In genomic region chr9:91811024-91811909, GRCh38 we compare ENCODE assay signal across 26 cellular contexts.
A peak's percentile ranks its signal among the peaks of the same experiment; 100 is the strongest.
DNase-seq lines count a peak whose midpoint lies in the region; ATAC-seq and TF ChIP-seq lines count a peak whose summit lies in the region.
"Had no signal": no experiment of that assay in that cellular context is flagged by ENCODE, and none has a peak within 500 bp of the region (broad histone marks: within the 10 kb centered on the region; RNA-seq: fewer than 3 reads in every experiment).

No MANE protein-coding gene starts in this region.

- H2AK5ac ChIP-seq in neuronal stem cell (ENCODE audit: low read depth, low read length) = no peak overlapping the region

- no peaks in the 10 kb centered on the region for H3K9me3 Mint-ChIP-seq in GM23338
- H3K9me3 Mint-ChIP-seq: activated naive CD4-positive, alpha-beta T cell treated with anti-CD3 and anti-CD28 coated beads, Interleukin-2, amount 50 U/mL, for 72 hours; activated T-helper 2 cell treated with anti-CD3 and anti-CD28 coated beads, Interferon-gamma antibody, Interleukin-2, Interleukin-4, amounts not matched to agents 10 μg/mL and 5 μg/mL and 100 μg/mL, durations not matched to agents 14 hours and 24 hours and 36 hours; naive B cell had no signal

- peaks cover 12% of the 10 kb centered on the region for H3K79me1 ChIP-seq in neuronal stem cell (ENCODE audit: low read depth, low read length)

- H2BK120ac ChIP-seq in neuronal stem cell (ENCODE audit: low read depth, low read length) = no peak overlapping the region

- no peaks in the 10 kb centered on the region; the same call in 1 of the 2 replicates for H3K4me1 ChIP-seq in GM23338 (ENCODE audit: insufficient read depth)
- H3K4me1 ChIP-seq in esophagus squamous epithelium = peaks cover 0 to 39% (median 8%) of the 10 kb centered on the region in 3 donors
- peaks cover 2% of the 10 kb centered on the region in 2 donors for H3K4me1 ChIP-seq in neuronal stem cell (ENCODE audit: control insufficient read depth in 2 of 2, insufficient read depth in 1 of 2, low read depth in 1 of 2, low read length in 2 of 2)
- H3K4me1 ChIP-seq in tibial nerve = no peaks in the 10 kb centered on the region
- H3K4me1 ChIP-seq: Caco-2, right lobe of liver had no signal

- DNase-seq in GM23338 (ENCODE audit: low spot score) (no peak), NCI-H345 treated with DMSO at 0.1 percent for 48 hours (lab: John Stamatoyannopoulos, UW; ENCODE audit: unreplicated experiment) (peak; percentile 53), esophagus squamous epithelium (lab: John Stamatoyannopoulos, UW) (no peak), neuronal stem cell (ENCODE audit: low spot score) (no peak), tibial nerve (ENCODE audit: low spot score in 2 of 2) (no peak), DMS53 (lab: John Stamatoyannopoulos, UW) (no peak), epidermal melanocyte (ENCODE audit: insufficient read length, low spot score) (no peak)
- DNase-seq: activated CD4-positive, alpha-beta T cell treated with anti-CD3 and anti-CD28 coated beads, Interleukin-2, amount 50 U/mL, for 1 hour; anterior cingulate cortex; C1 segment of cervical spinal cord; Caco-2; left cardiac atrium; mesendoderm; naive B cell; NCI-H1092 treated with DMSO at 0.1 percent for 48 hours; NCI-H187 treated with DMSO at 0.1 percent for 48 hours; OCI-M1; stimulated activated CD4-positive, alpha-beta T cell treated with anti-CD3 and anti-CD28 coated beads, Interleukin-4, amount 100 ng/mL, for 4 hours had no signal

- no peak overlapping the region for H3K27ac Mint-ChIP-seq in GM23338
- H3K27ac Mint-ChIP-seq: activated naive CD4-positive, alpha-beta T cell treated with anti-CD3 and anti-CD28 coated beads, Interleukin-2, amount 50 U/mL, for 72 hours; activated T-helper 2 cell treated with anti-CD3 and anti-CD28 coated beads, Interferon-gamma antibody, Interleukin-2, Interleukin-4, amounts not matched to agents 10 μg/mL and 5 μg/mL and 100 μg/mL, durations not matched to agents 14 hours and 24 hours and 36 hours; naive B cell had no signal

- H3K9me3 ChIP-seq in esophagus squamous epithelium = no peaks in the 10 kb centered on the region
- no peaks in the 10 kb centered on the region for H3K9me3 ChIP-seq in neuronal stem cell (replicated peaks in 1 of 2; ENCODE audit: control insufficient read depth in 2 of 2, insufficient read depth in 1 of 2, low read depth in 1 of 2, low read length in 2 of 2)
- H3K9me3 ChIP-seq in tibial nerve = no peaks in the 10 kb centered on the region
- H3K9me3 ChIP-seq: Caco-2, right lobe of liver had no signal

- H4K91ac ChIP-seq in neuronal stem cell (ENCODE audit: low read depth, low read length, poor library complexity) = no peak overlapping the region

- H2BK12ac ChIP-seq in neuronal stem cell (ENCODE audit: low read length) = no peak overlapping the region

- H3K27ac ChIP-seq in GM23338 (ENCODE audit: low read depth) = no peak overlapping the region
- peak overlapping the region in 3 of 4 donors; percentile 20 to 82 (median 67) for H3K27ac ChIP-seq in esophagus squamous epithelium
- no peak overlapping the region for H3K27ac ChIP-seq in neuronal stem cell (replicated peaks; ENCODE audit: low read length)
- H3K27ac ChIP-seq in tibial nerve = no peak overlapping the region
- H3K27ac ChIP-seq: HL-60, parathyroid adenoma, right lobe of liver, VCaP had no signal

- H3F3A ChIP-seq in GM23338 (replicated peaks; ENCODE audit: low read depth) = no peaks in the 10 kb centered on the region

- TF ChIP-seq POLR2A in esophagus squamous epithelium (IDR thresholded peaks at IDR 0.05) = no peak
- no peak for TF ChIP-seq POLR2A in tibial nerve (IDR thresholded peaks at IDR 0.05)

- peak; percentile 18; the same call in 2 of the 3 replicates for ATAC-seq in GM23338
- ATAC-seq: activated naive CD4-positive, alpha-beta T cell treated with anti-CD3 and anti-CD28 coated beads, Interleukin-2, amount 50 U/mL, for 72 hours; HCT116; HepG2; right lobe of liver had no signal

- no peak overlapping the region for H2BK5ac ChIP-seq in neuronal stem cell (ENCODE audit: low read length)

- peak overlapping the region; percentile 61 for H3K9ac ChIP-seq in neuronal stem cell (ENCODE audit: low read depth, low read length, poor library complexity)
- H3K9ac ChIP-seq: parathyroid adenoma had no signal

- TF ChIP-seq CTCF in GM23338 (conservative IDR thresholded peaks at IDR 0.05; ENCODE audit: low read depth in 2 of 2) (no peak), esophagus squamous epithelium (IDR thresholded peaks at IDR 0.05) (no peak), tibial nerve (IDR thresholded peaks at IDR 0.05) (no peak)

- H3K23ac ChIP-seq in neuronal stem cell (ENCODE audit: low read depth, low read length, poor library complexity) = peak overlapping the region; percentile 81

- no peaks in the 10 kb centered on the region for H3K9me2 ChIP-seq in GM23338 (ENCODE audit: insufficient read depth)

- H3K4me3 ChIP-seq in GM23338 (no peak overlapping the region), esophagus squamous epithelium (no peak overlapping the region), neuronal stem cell (ENCODE audit: low read length in 2 of 2) (no peak overlapping the region), tibial nerve (no peak overlapping the region)
- H3K4me3 ChIP-seq: right lobe of liver had no signal

- H4K20me1 ChIP-seq in GM23338 (replicated peaks; ENCODE audit: insufficient read depth) = no peaks in the 10 kb centered on the region

- H2AFZ ChIP-seq in GM23338 = no peak overlapping the region
- H2AFZ ChIP-seq in neuronal stem cell (ENCODE audit: low read length) = no peak overlapping the region
- H2AFZ ChIP-seq: parathyroid adenoma had no signal

- peaks cover 6% of the 10 kb centered on the region; the same call in 1 of the 3 replicates for H3K4me1 Mint-ChIP-seq in GM23338
- H3K4me1 Mint-ChIP-seq: naive B cell had no signal

- H3K4ac ChIP-seq in neuronal stem cell (ENCODE audit: low read length) = no peak overlapping the region

- H3K4me3 Mint-ChIP-seq in GM23338 = no peak overlapping the region
- H3K4me3 Mint-ChIP-seq: naive B cell had no signal

- peaks cover 11% of the 10 kb centered on the region for H3K27me3 Mint-ChIP-seq in GM23338 (ENCODE audit: insufficient read depth, low read depth, poor library complexity)

- H3K27me3 ChIP-seq in GM23338 (ENCODE audit: insufficient read depth) = no peaks in the 10 kb centered on the region
- peaks cover 0 to 58% (median 0%) of the 10 kb centered on the region in 4 donors for H3K27me3 ChIP-seq in esophagus squamous epithelium
- H3K27me3 ChIP-seq in neuronal stem cell (ENCODE audit: control insufficient read depth in 3 of 3, insufficient read depth in 3 of 3, low read depth in 1 of 3, low read length in 3 of 3) = no peaks in the 10 kb centered on the region
- H3K27me3 ChIP-seq in tibial nerve = no peaks in the 10 kb centered on the region
- H3K27me3 ChIP-seq: right lobe of liver had no signal

- no peak overlapping the region for H3K14ac ChIP-seq in neuronal stem cell (ENCODE audit: low read length)

- intact Hi-C loops in esophagus squamous epithelium (cut with DNase I) = no loop called here

- H3K36me3 Mint-ChIP-seq in GM23338 (ENCODE audit: low read depth) = no peaks in the 10 kb centered on the region
- H3K36me3 Mint-ChIP-seq: activated naive CD4-positive, alpha-beta T cell treated with anti-CD3 and anti-CD28 coated beads, Interleukin-2, amount 50 U/mL, for 72 hours; naive B cell had no signal

- no peak overlapping the region for H4K8ac ChIP-seq in neuronal stem cell (ENCODE audit: low read depth, low read length)

- no peaks in the 10 kb centered on the region for H3K79me2 ChIP-seq in GM23338 (replicated peaks; ENCODE audit: insufficient read depth)
- H3K79me2 ChIP-seq: parathyroid adenoma had no signal

- TF ChIP-seq EP300 in tibial nerve (IDR thresholded peaks at IDR 0.05) = no peak

- WGBS in esophagus squamous epithelium, 2 donors = 66 to 80% methylated on average over 2 to 12 of the region's 19 CpGs
- no CpG with 5 or more reads among the region's 19 CpGs for WGBS in neuronal stem cell (ENCODE audit: extremely low coverage in 2 of 2, insufficient read length in 2 of 2, insufficient replicate concordance in 1 of 2), 2 donors
- 87 to 88% methylated on average over 19 of the region's 19 CpGs for WGBS in tibial nerve, 2 donors

- H3K4me2 ChIP-seq in GM23338 (no peak overlapping the region), neuronal stem cell (ENCODE audit: insufficient read depth, low read length, poor library complexity, severe bottlenecking) (no peak overlapping the region)

- H2BK15ac ChIP-seq in neuronal stem cell (ENCODE audit: low read length) = no peak overlapping the region

- H3K36me3 ChIP-seq in GM23338 (ENCODE audit: insufficient read depth) (no peaks in the 10 kb centered on the region), esophagus squamous epithelium (no peaks in the 10 kb centered on the region), neuronal stem cell (replicated peaks in 1 of 2; ENCODE audit: control insufficient read depth in 2 of 2, insufficient read depth in 2 of 2, low read length in 2 of 2) (no peaks in the 10 kb centered on the region), tibial nerve (no peaks in the 10 kb centered on the region)
- H3K36me3 ChIP-seq: right lobe of liver had no signal

- peak overlapping the region; percentile 61 for H3K18ac ChIP-seq in neuronal stem cell (ENCODE audit: low read length)

TF ChIP-seq in GM23338, 12 proteins besides CTCF, POLR2A, EP300 and RAD21:
- no peak for TF ChIP-seq ETS1 (IDR thresholded peaks at IDR 0.05)

Comparison
In these comparisons a context has a peak if more than half of its experiments do, and no peak if none do; other contexts are left out.
1. H3K27ac ChIP-seq: peak in esophagus squamous epithelium (3 of 4); none in GM23338 (single experiment), neuronal stem cell (single experiment) and tibial nerve (0 of 4).